In genomic region chr11:35525501-35526175, GRCh38 we compare ENCODE assay signal across 8 cellular contexts. TPM values are rescaled to one million over a fixed set of nuclear protein-coding genes. Genes with fewer than 3 reads are reported as not detected.
A peak's percentile ranks its signal among the peaks of the same experiment; 100 is the strongest.
DNase-seq lines count a peak whose midpoint lies in the region; ATAC-seq and TF ChIP-seq lines count a peak whose summit lies in the region.

PAMR1 (minus strand) TSS chr11:35525616; CDS start chr11:35525585, 31 bp downstream.

- H3K9ac ChIP-seq in mammary epithelial cell (ENCODE audit: insufficient read depth, low read length) = peak within 1 kb of the TSS; percentile 41

- no peaks in the 10 kb centered on the region for H3K36me3 ChIP-seq in mammary epithelial cell (ENCODE audit: insufficient read depth, low read length)
- H3K36me3 ChIP-seq in thyroid gland = no peaks in the 10 kb centered on the region

- WGBS in mammary epithelial cell (ENCODE audit: low coverage, missing lambda C conversion rate) = 9% methylated on average over 24 of the region's 34 CpGs
- WGBS in thyroid gland, 2 donors = 3 to 6% methylated on average over 12 to 17 of the region's 34 CpGs

- in situ Hi-C loops in mammary epithelial cell (cut with MboI; ENCODE audit: low sequenced_read_pairs in 2 of 2) = no loop called here

- intact Hi-C loops in mammary epithelial cell (cut with micrococcal nuclease) (no loop called here), thyroid gland (cut with DNase I) (no loop called here)

- H3K9me3 ChIP-seq in mammary epithelial cell (replicated peaks; ENCODE audit: insufficient read depth, low read length) (no peaks in the 10 kb centered on the region), thyroid gland (no peaks in the 10 kb centered on the region)

- TF ChIP-seq CTCF in AG10803 (conservative IDR thresholded peaks at IDR 0.05; ENCODE audit: low read length) = no peak
- no peak for TF ChIP-seq CTCF in HFF-Myc (IDR thresholded peaks at IDR 0.05; ENCODE audit: low read depth, low read length, missing control alignments)
- no peak for TF ChIP-seq CTCF in mammary epithelial cell (conservative IDR thresholded peaks at IDR 0.05 in 1 of 2, IDR thresholded peaks at IDR 0.05 in 1 of 2; ENCODE audit: extremely low read depth in 1 of 2, insufficient read depth in 1 of 2, low read depth in 1 of 2, low read length in 2 of 2)
- no peak for TF ChIP-seq CTCF in thyroid gland (IDR thresholded peaks at IDR 0.05)

- peak within 1 kb of the TSS; percentile 93 for H2AFZ ChIP-seq in mammary epithelial cell (ENCODE audit: low read depth, low read length)

- peaks cover 42% of the 10 kb centered on the region for H3K4me1 ChIP-seq in mammary epithelial cell (ENCODE audit: insufficient read depth, low read length)
- peaks cover 6% of the 10 kb centered on the region in 2 donors for H3K4me1 ChIP-seq in thyroid gland

- H3K4me2 ChIP-seq in mammary epithelial cell (ENCODE audit: insufficient read depth, low read depth, low read length) = peak within 1 kb of the TSS; percentile 91

- H3K4me3 ChIP-seq in AG10803 (ENCODE audit: low read length) (peak within 1 kb of the TSS; percentile 87), HFF-Myc (replicated peaks; ENCODE audit: low read depth, low read length) (peak within 1 kb of the TSS; percentile 51), mammary epithelial cell (replicated peaks in 1 of 3; ENCODE audit: insufficient read depth in 1 of 3, low read depth in 2 of 3, low read length in 3 of 3) (peak within 1 kb of the TSS; percentile 34 to 67 (median 39)), thyroid gland (replicated peaks in 1 of 3) (peak within 1 kb of the TSS in 1 of 3 donors; percentile 10)

- no peak within 1 kb of the TSS for H3K27ac ChIP-seq in mammary epithelial cell (ENCODE audit: insufficient read depth, low read depth, low read length)
- peak within 1 kb of the TSS; percentile 33 for H3K27ac ChIP-seq in layer of hippocampus (ENCODE audit: low read depth, low read length)
- peak within 1 kb of the TSS in 1 of 3 donors; percentile 15 for H3K27ac ChIP-seq in thyroid gland

- dilution Hi-C loops in mammary epithelial cell (cut with HindIII; ENCODE audit: low sequenced_read_pairs) = no loop called here

- no peaks in the 10 kb centered on the region for H3K79me2 ChIP-seq in mammary epithelial cell (ENCODE audit: insufficient read depth, low read length)

- no TSS peak for BruUV-seq in mammary epithelial cell (replicated peaks; lab: Mats Ljungman, UMichigan)

- DNase-seq in AG10803 (ENCODE audit: low read depth) = peak; percentile 77
- DNase-seq in HFF-Myc (ENCODE audit: extremely low read depth, low read depth) = no peak
- DNase-seq in mammary epithelial cell = peak; percentile 60
- DNase-seq in thyroid gland = peak; percentile 34 to 40
- DNase-seq in stimulated activated CD4-positive, alpha-beta T cell treated with anti-CD3 and anti-CD28 coated beads, Interleukin-2, amount 100 ng/mL, for 48 hours = no peak

- ATAC-seq in GM18858 (IDR thresholded peaks at IDR 0.05; ENCODE audit: unreplicated experiment) = no peak
- ATAC-seq in HG02938 (IDR thresholded peaks at IDR 0.05; ENCODE audit: unreplicated experiment) = no peak

- H3K27me3 ChIP-seq in mammary epithelial cell (ENCODE audit: insufficient read depth, low read length) (no peaks in the 10 kb centered on the region), layer of hippocampus (ENCODE audit: control insufficient read depth, insufficient read depth, low read length) (no peaks in the 10 kb centered on the region), thyroid gland (no peaks in the 10 kb centered on the region)

- TF ChIP-seq POLR2A in thyroid gland (IDR thresholded peaks at IDR 0.05) = no peak

- H4K20me1 ChIP-seq in mammary epithelial cell (ENCODE audit: insufficient read depth, low read length) = no peaks in the 10 kb centered on the region

- CTCF ChIA-PET in mammary epithelial cell (lab: Charles Lee; ENCODE audit: low non-redundant PET) = interaction anchor here (0.5 kb wide), 1 partner anchor 15 kb away, joined by 4 read pairs; no protein-coding TSS in a partner anchor

RNA-seq across cellular contexts. Expression of gene PAMR1, which starts in this region (rescaled TPM):
- total RNA-seq in mammary epithelial cell (100 to 1,000 TPM in 1 of 2 donors, 1 to 10 TPM in 1; 7.6 to 118 TPM), thyroid gland (10 to 100 TPM in 1 of 4 donors, 1 to 10 TPM in 3; 1.2 to 16.4 (median 4.3) TPM)
- 4.2 TPM for polyA plus RNA-seq in mammary epithelial cell
- polyA minus RNA-seq in mammary epithelial cell = 2.1 TPM

Comparison
In these comparisons a context has a peak if more than half of its experiments do, and no peak if none do; other contexts are left out.
1. DNase-seq: peak in AG10803 (single experiment), mammary epithelial cell (single experiment) and thyroid gland (2 of 2); none in HFF-Myc (single experiment) and stimulated activated CD4-positive, alpha-beta T cell treated with anti-CD3 and anti-CD28 coated beads, Interleukin-2, amount 100 ng/mL, for 48 hours (0 of 2).